ENCODE assay signal across 20 cellular contexts in the genomic region with DNA sequence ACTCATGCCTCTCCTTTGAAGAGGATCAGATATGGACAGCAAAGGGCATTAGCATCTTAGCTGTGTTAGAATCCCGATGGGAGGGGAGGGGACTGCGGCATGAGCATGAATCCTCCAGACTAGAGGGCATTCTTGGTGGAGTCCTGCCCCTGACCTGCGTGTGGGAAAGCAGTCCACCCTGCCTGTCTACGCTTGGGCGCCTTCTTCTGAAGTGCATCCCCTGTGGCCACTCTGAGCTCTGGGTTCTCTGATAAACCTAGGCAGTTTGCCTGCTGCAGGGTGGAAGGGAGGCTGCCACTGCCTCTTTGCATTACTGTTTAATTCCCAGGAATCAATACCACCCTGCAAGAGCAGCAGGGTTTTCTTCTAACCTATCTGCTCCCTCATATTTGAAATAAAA.
"Had no signal": no experiment of that assay in that cellular context is flagged by ENCODE, and none has a peak within 500 bp of the region (broad histone marks: within the 10 kb centered on the region; RNA-seq: fewer than 3 reads in every experiment).

No MANE protein-coding gene starts in this region.

- H3K9me3 Mint-ChIP-seq: naive thymus-derived CD8-positive, alpha-beta T cell; stimulated activated naive B cell treated with anti-CD40 and anti-IgM and Interleukin-4, amounts not matched to agents 10 μg/mL and 1 μg/mL and 100 μg/mL, for 72 hours; stimulated activated naive CD8-positive, alpha-beta T cell treated with anti-CD3 and anti-CD28 coated beads, Interleukin-15, Interleukin-2, amounts not matched to agents 100 ng/mL and 50 ng/mL, for 24 hours had no signal

- DNase-seq: dorsolateral prefrontal cortex; effector CD4-positive, alpha-beta T cell; foreskin fibroblast; gastrocnemius medialis; heart right ventricle; hippocampal formation; left colon; left ventricle myocardium superior; lower lobe of right lung; naive thymus-derived CD8-positive, alpha-beta T cell; right cardiac atrium; sigmoid colon; stimulated activated CD4-positive, alpha-beta T cell treated with anti-CD3 and anti-CD28 coated beads, Interleukin-4, amount 100 ng/mL, for 4 hours; stimulated activated naive B cell treated with anti-CD40 and anti-IgM and Interleukin-4, amounts not matched to agents 10 μg/mL and 1 μg/mL and 100 μg/mL, for 72 hours had no signal

- H3K4me3 Mint-ChIP-seq: naive thymus-derived CD8-positive, alpha-beta T cell; stimulated activated naive CD8-positive, alpha-beta T cell treated with anti-CD3 and anti-CD28 coated beads, Interleukin-15, Interleukin-2, amounts not matched to agents 100 ng/mL and 50 ng/mL, for 24 hours had no signal

- H3K27ac ChIP-seq: dorsolateral prefrontal cortex, epithelial cell of prostate, gastrocnemius medialis, heart right ventricle, lower lobe of right lung, prostate gland, sigmoid colon, suprapubic skin, vagina had no signal

- H3K36me3 ChIP-seq: gastrocnemius medialis, lower lobe of right lung, prostate gland, sigmoid colon, suprapubic skin, vagina had no signal

- ATAC-seq: esophagus mucosa; gastrocnemius medialis; heart right ventricle; left colon; left ventricle myocardium superior; lower lobe of right lung; naive thymus-derived CD8-positive, alpha-beta T cell; right cardiac atrium; stimulated activated naive B cell treated with anti-CD40 and anti-IgM and Interleukin-4, amounts not matched to agents 10 μg/mL and 1 μg/mL and 100 μg/mL, for 72 hours had no signal

- H3K4me3 ChIP-seq: dorsolateral prefrontal cortex, gastrocnemius medialis, heart right ventricle, lower lobe of right lung, prostate gland, sigmoid colon, suprapubic skin, vagina had no signal

- H3K27me3 Mint-ChIP-seq: naive thymus-derived CD8-positive, alpha-beta T cell; stimulated activated naive B cell treated with anti-CD40 and anti-IgM and Interleukin-4, amounts not matched to agents 10 μg/mL and 1 μg/mL and 100 μg/mL, for 72 hours; stimulated activated naive CD8-positive, alpha-beta T cell treated with anti-CD3 and anti-CD28 coated beads, Interleukin-15, Interleukin-2, amounts not matched to agents 100 ng/mL and 50 ng/mL, for 24 hours had no signal

- H3K27me3 ChIP-seq: gastrocnemius medialis, sigmoid colon, vagina had no signal

- H3K9me3 ChIP-seq: gastrocnemius medialis, lower lobe of right lung, prostate gland, sigmoid colon, suprapubic skin, vagina had no signal

- H3K4me1 ChIP-seq: gastrocnemius medialis, prostate gland, sigmoid colon, suprapubic skin, vagina had no signal

- H3K27ac Mint-ChIP-seq: stimulated activated naive CD8-positive, alpha-beta T cell treated with anti-CD3 and anti-CD28 coated beads, Interleukin-15, Interleukin-2, amounts not matched to agents 100 ng/mL and 50 ng/mL, for 24 hours had no signal
